ENCODE assay signal across 29 cellular contexts in the genomic region with DNA sequence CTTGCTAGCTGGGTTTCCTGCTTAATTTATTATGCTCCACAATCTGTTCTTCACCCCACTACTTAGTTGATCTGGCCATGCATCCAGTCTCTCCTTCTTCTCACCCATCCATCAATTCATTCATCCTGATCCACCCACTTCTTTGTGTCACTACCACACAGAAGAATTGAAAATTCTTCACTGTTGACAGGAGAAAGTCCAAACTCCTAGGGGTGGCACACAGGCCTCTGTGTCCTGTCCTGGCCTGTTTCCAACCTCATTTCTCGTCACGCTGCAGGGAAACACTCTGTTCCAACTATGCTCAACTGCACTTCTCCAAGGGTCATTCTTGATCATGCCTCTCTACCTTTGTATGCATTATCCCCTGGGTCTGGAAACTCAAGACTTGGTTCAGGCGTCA. TPM values are rescaled to one million over a fixed set of nuclear protein-coding genes. Genes with fewer than 3 reads are reported as not detected.
"Had no signal": no experiment of that assay in that cellular context is flagged by ENCODE, and none has a peak within 500 bp of the region (broad histone marks: within the 10 kb centered on the region; RNA-seq: fewer than 3 reads in every experiment).

No MANE protein-coding gene starts in this region.

- H3K4me3 ChIP-seq: cardiac muscle cell, K562, SK-N-MC had no signal

- H3K36me3 Mint-ChIP-seq: activated CD4-positive, alpha-beta memory T cell treated with anti-CD3 and anti-CD28 coated beads for 36 hours; activated naive CD4-positive, alpha-beta T cell treated with anti-CD3 and anti-CD28 coated beads, Interleukin-2, amount 50 U/mL, for 72 hours; T-cell had no signal

- H3K36me3 ChIP-seq: cardiac muscle cell had no signal

- H3K27ac ChIP-seq: cardiac muscle cell, SK-N-MC had no signal

- H3K9me3 Mint-ChIP-seq: activated CD4-positive, alpha-beta memory T cell treated with anti-CD3 and anti-CD28 coated beads for 36 hours; activated CD4-positive, alpha-beta T cell treated with anti-CD3 and anti-CD28 coated beads, Interleukin-2, amount 10 ng/mL, durations not matched to agents 7 days and 5 days; activated naive CD8-positive, alpha-beta T cell treated with anti-CD3 and anti-CD28 coated beads, Interleukin-2, amount 50 U/mL, for 24 hours; activated T-helper 17 cell treated with anti-CD3 and anti-CD28 coated beads, Interleukin-2, amount 50 U/mL, for 72 hours had no signal

- H3K27me3 Mint-ChIP-seq: activated CD4-positive, alpha-beta memory T cell treated with anti-CD3 and anti-CD28 coated beads for 36 hours had no signal

- DNase-seq: activated CD4-positive, alpha-beta memory T cell treated with anti-CD3 and anti-CD28 coated beads for 36 hours; activated CD4-positive, alpha-beta T cell treated with anti-CD3 and anti-CD28 coated beads, Interleukin-2, amount 10 ng/mL, durations not matched to agents 7 days and 5 days; activated CD4-positive, CD25-positive, alpha-beta regulatory T cell; activated naive CD8-positive, alpha-beta T cell treated with anti-CD3 and anti-CD28 coated beads, Interleukin-2, amount 50 U/mL, for 24 hours; activated T-cell treated with anti-CD3 and anti-CD28 coated beads for 4 hours; activated T-cell treated with anti-CD3 and anti-CD28 coated beads, Interleukin-2, amount 50 U/mL, for 48 hours; amniotic stem cell; Kasumi-1; NCI-H1105 treated with DMSO at 0.1 percent for 48 hours; NCI-H1436 treated with DMSO at 0.1 percent for 48 hours; NCI-H187; NCI-H2081; NCI-H510A treated with DMSO at 0.1 percent for 48 hours; NCI-H69; NK-92 treated with Interleukin-12 subunit alpha and Interleukin-12 subunit beta, amount 100 ng/mL, for 24 hours; OCI-M1; RPMI8226; T-cell; T-helper 2 cell; T1000 had no signal

- H3K27ac Mint-ChIP-seq: activated CD4-positive, alpha-beta memory T cell treated with anti-CD3 and anti-CD28 coated beads for 36 hours; activated CD4-positive, alpha-beta T cell treated with anti-CD3 and anti-CD28 coated beads, Interleukin-2, amount 10 ng/mL, durations not matched to agents 7 days and 5 days; activated naive CD4-positive, alpha-beta T cell treated with anti-CD3 and anti-CD28 coated beads, Interleukin-2, amount 50 U/mL, for 72 hours; activated naive CD8-positive, alpha-beta T cell treated with anti-CD3 and anti-CD28 coated beads, Interleukin-2, amount 50 U/mL, for 24 hours; activated T-helper 17 cell treated with anti-CD3 and anti-CD28 coated beads, Interleukin-2, amount 50 U/mL, for 72 hours; brain; T-cell had no signal

- H3K4me3 Mint-ChIP-seq: activated CD4-positive, alpha-beta memory T cell treated with anti-CD3 and anti-CD28 coated beads for 36 hours; activated CD4-positive, alpha-beta T cell treated with anti-CD3 and anti-CD28 coated beads, Interleukin-2, amount 10 ng/mL, durations not matched to agents 7 days and 5 days; activated naive CD8-positive, alpha-beta T cell treated with anti-CD3 and anti-CD28 coated beads, Interleukin-2, amount 50 U/mL, for 24 hours; activated T-helper 17 cell treated with anti-CD3 and anti-CD28 coated beads, Interleukin-2, amount 50 U/mL, for 72 hours; brain; T-cell had no signal

- FAIRE-seq: astrocyte, K562 had no signal

RNA-seq across cellular contexts. Expression of a gene that starts 10.6 kb away (rescaled TPM):
- total RNA-seq: activated CD4-positive, alpha-beta memory T cell treated with anti-CD3 and anti-CD28 coated beads for 36 hours; activated CD4-positive, alpha-beta T cell treated with anti-CD3 and anti-CD28 coated beads, Interleukin-2, amount 10 ng/mL, durations not matched to agents 7 days and 5 days; activated CD8-positive, alpha-beta memory T cell treated with anti-CD3 and anti-CD28 coated beads for 36 hours; activated naive CD4-positive, alpha-beta T cell treated with anti-CD3 and anti-CD28 coated beads, Interleukin-2, amount 50 U/mL, for 72 hours; activated T-helper 17 cell treated with anti-CD3 and anti-CD28 coated beads, Interleukin-2, amount 50 U/mL, for 72 hours; astrocyte; cardiac muscle cell; K562; Right ventricle myocardium inferior; T-cell had no signal
- polyA plus RNA-seq: cardiac muscle cell, K562 had no signal

RNA-seq across cellular contexts. Expression of a gene that starts 35.4 kb away (rescaled TPM):
- total RNA-seq: activated CD4-positive, alpha-beta memory T cell treated with anti-CD3 and anti-CD28 coated beads for 36 hours; activated CD4-positive, alpha-beta T cell treated with anti-CD3 and anti-CD28 coated beads, Interleukin-2, amount 10 ng/mL, durations not matched to agents 7 days and 5 days; activated CD8-positive, alpha-beta memory T cell treated with anti-CD3 and anti-CD28 coated beads for 36 hours; activated naive CD4-positive, alpha-beta T cell treated with anti-CD3 and anti-CD28 coated beads, Interleukin-2, amount 50 U/mL, for 72 hours; activated T-helper 17 cell treated with anti-CD3 and anti-CD28 coated beads, Interleukin-2, amount 50 U/mL, for 72 hours; astrocyte; K562; Right ventricle myocardium inferior; T-cell had no signal
- polyA plus RNA-seq: cardiac muscle cell, K562 had no signal

RNA-seq across cellular contexts. Expression of a gene that starts 40.5 kb away (rescaled TPM):
- total RNA-seq: activated CD4-positive, alpha-beta memory T cell treated with anti-CD3 and anti-CD28 coated beads for 36 hours; activated CD4-positive, alpha-beta T cell treated with anti-CD3 and anti-CD28 coated beads, Interleukin-2, amount 10 ng/mL, durations not matched to agents 7 days and 5 days; activated CD8-positive, alpha-beta memory T cell treated with anti-CD3 and anti-CD28 coated beads for 36 hours; activated naive CD4-positive, alpha-beta T cell treated with anti-CD3 and anti-CD28 coated beads, Interleukin-2, amount 50 U/mL, for 72 hours; activated T-helper 17 cell treated with anti-CD3 and anti-CD28 coated beads, Interleukin-2, amount 50 U/mL, for 72 hours; cardiac muscle cell; Right ventricle myocardium inferior had no signal
- polyA plus RNA-seq: cardiac muscle cell, K562 had no signal

RNA-seq across cellular contexts. Expression of a gene that starts 53.6 kb away (rescaled TPM):
- total RNA-seq: activated CD4-positive, alpha-beta memory T cell treated with anti-CD3 and anti-CD28 coated beads for 36 hours; activated CD4-positive, alpha-beta T cell treated with anti-CD3 and anti-CD28 coated beads, Interleukin-2, amount 10 ng/mL, durations not matched to agents 7 days and 5 days; activated CD8-positive, alpha-beta memory T cell treated with anti-CD3 and anti-CD28 coated beads for 36 hours; activated naive CD4-positive, alpha-beta T cell treated with anti-CD3 and anti-CD28 coated beads, Interleukin-2, amount 50 U/mL, for 72 hours; activated T-helper 17 cell treated with anti-CD3 and anti-CD28 coated beads, Interleukin-2, amount 50 U/mL, for 72 hours; astrocyte; cardiac muscle cell; K562; Right ventricle myocardium inferior; T-cell had no signal
- polyA plus RNA-seq: cardiac muscle cell, K562 had no signal

RNA-seq across cellular contexts. Expression of a gene that starts 57.4 kb away (rescaled TPM):
- total RNA-seq: activated CD4-positive, alpha-beta T cell treated with anti-CD3 and anti-CD28 coated beads, Interleukin-2, amount 10 ng/mL, durations not matched to agents 7 days and 5 days; activated CD8-positive, alpha-beta memory T cell treated with anti-CD3 and anti-CD28 coated beads for 36 hours; cardiac muscle cell; K562; Right ventricle myocardium inferior had no signal
- polyA plus RNA-seq: K562 had no signal
